In the genomic region with DNA sequence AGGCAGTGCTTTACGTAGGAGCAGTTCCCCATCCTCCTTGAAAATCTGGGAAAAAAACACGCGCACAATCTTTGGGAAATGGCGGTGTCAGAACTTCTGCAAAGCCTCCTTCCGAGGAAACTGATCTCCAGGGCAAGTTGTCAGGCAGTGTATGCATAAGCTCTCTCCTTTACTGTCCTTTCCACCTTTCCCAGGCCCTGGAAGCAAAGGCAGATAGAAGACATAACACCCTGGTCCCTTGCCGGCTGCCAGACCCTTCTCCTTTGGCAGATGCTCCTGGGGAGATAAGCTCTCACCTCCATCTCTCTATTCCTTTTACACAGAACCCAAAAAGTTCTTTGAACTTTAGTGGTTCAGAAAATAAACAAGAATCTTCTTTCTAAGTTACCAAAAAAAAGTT, we compare ENCODE assay signal across 1 cellular context.
TF ChIP-seq lines count a peak whose summit lies in the region.

No MANE protein-coding gene starts in this region.

TF ChIP-seq in HepG2, 621 proteins besides CTCF, POLR2A, EP300 and RAD21:
- TF ChIP-seq ZNF3 (CRISPR knock-in tag; IDR thresholded peaks at IDR 0.05) (no peak), RFX3 (CRISPR knock-in tag; IDR thresholded peaks at IDR 0.05) (no peak), ZKSCAN5 (CRISPR knock-in tag; IDR thresholded peaks at IDR 0.05) (0 out of 2 replicates have a peak, but pooled peaks have one; percentile 44), HNRNPLL (IDR thresholded peaks at IDR 0.05; ENCODE audit: low read depth, low read length, poor library complexity, severe bottlenecking) (no peak)
- TF ChIP-seq, protein P1, sequence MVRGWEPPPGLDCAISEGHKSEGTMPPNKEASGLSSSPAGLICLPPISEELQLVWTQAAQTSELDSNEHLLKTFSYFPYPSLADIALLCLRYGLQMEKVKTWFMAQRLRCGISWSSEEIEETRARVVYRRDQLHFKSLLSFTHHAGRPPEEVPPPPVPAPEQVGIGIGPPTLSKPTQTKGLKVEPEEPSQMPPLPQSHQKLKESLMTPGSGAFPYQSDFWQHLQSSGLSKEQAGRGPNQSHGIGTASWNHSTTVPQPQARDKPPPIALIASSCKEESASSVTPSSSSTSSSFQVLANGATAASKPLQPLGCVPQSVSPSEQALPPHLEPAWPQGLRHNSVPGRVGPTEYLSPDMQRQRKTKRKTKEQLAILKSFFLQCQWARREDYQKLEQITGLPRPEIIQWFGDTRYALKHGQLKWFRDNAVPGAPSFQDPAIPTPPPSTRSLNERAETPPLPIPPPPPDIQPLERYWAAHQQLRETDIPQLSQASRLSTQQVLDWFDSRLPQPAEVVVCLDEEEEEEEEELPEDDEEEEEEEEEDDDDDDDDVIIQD (CRISPR knock-in tag; IDR thresholded peaks at IDR 0.05; ENCODE audit: low read depth): no peak
